11 cellular contexts compared by ENCODE assay signal in the genomic region with DNA sequence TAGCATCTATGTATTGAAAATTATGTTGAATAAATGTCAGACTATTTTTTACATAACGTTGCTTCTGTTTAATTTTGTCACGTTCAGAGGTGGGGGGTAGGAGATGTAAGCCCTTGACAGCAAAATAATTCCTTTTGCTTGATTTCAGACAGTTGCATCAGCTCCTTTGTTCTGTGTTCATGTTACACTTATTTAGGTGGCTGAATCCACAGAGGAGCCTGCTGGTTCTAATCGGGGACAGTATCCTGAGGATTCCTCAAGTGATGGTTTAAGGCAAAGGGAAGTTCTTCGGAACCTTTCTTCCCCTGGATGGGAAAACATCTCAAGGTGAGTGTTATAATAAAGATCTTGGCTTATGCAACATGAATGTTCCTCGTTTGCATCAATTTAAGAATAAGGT.
A peak's percentile ranks its signal among the peaks of the same experiment; 100 is the strongest.
DNase-seq lines count a peak whose midpoint lies in the region; ATAC-seq and TF ChIP-seq lines count a peak whose summit lies in the region.
"Had no signal": no experiment of that assay in that cellular context is flagged by ENCODE, and none has a peak within 500 bp of the region (broad histone marks: within the 10 kb centered on the region; RNA-seq: fewer than 3 reads in every experiment).

No MANE protein-coding gene starts in this region.

- H3K27me3 Mint-ChIP-seq in stimulated activated naive CD8-positive, alpha-beta T cell treated with anti-CD3 and anti-CD28 coated beads, Interleukin-15, Interleukin-2, amounts not matched to agents 100 ng/mL and 50 ng/mL, for 24 hours, result no peaks in the 10 kb centered on the region

- H3K4me3 ChIP-seq in RWPE2 (ENCODE audit: severe bottlenecking), result no peak overlapping the region

- peaks cover 73% of the 10 kb centered on the region for H3K4me1 Mint-ChIP-seq in stimulated activated naive CD8-positive, alpha-beta T cell treated with anti-CD3 and anti-CD28 coated beads, Interleukin-15, Interleukin-2, amounts not matched to agents 100 ng/mL and 50 ng/mL, for 24 hours (ENCODE audit: low read depth)

- H3K27me3 ChIP-seq in RWPE2 (ENCODE audit: insufficient read depth, poor library complexity, severe bottlenecking), result no peaks in the 10 kb centered on the region
- H3K27me3 ChIP-seq: suprapubic skin had no signal

- H3K4me3 Mint-ChIP-seq in stimulated activated naive CD8-positive, alpha-beta T cell treated with anti-CD3 and anti-CD28 coated beads, Interleukin-15, Interleukin-2, amounts not matched to agents 100 ng/mL and 50 ng/mL, for 24 hours, result peak overlapping the region; percentile 99

- H3K36me3 ChIP-seq in RWPE2 (ENCODE audit: low read depth), result peaks cover 91% of the 10 kb centered on the region

- H3K4me1 ChIP-seq in RWPE2 (ENCODE audit: insufficient read depth, poor library complexity, severe bottlenecking), result peaks cover 27% of the 10 kb centered on the region

- no peaks in the 10 kb centered on the region for H3K9me3 Mint-ChIP-seq in stimulated activated naive CD8-positive, alpha-beta T cell treated with anti-CD3 and anti-CD28 coated beads, Interleukin-15, Interleukin-2, amounts not matched to agents 100 ng/mL and 50 ng/mL, for 24 hours

- peak overlapping the region; percentile 71 for H3K27ac Mint-ChIP-seq in stimulated activated naive CD8-positive, alpha-beta T cell treated with anti-CD3 and anti-CD28 coated beads, Interleukin-15, Interleukin-2, amounts not matched to agents 100 ng/mL and 50 ng/mL, for 24 hours

- H3K27ac ChIP-seq in RWPE2 (ENCODE audit: poor library complexity, severe bottlenecking) (peak overlapping the region; percentile 71), epithelial cell of prostate (peak overlapping the region; percentile 83)
- H3K27ac ChIP-seq: suprapubic skin had no signal

- no peaks in the 10 kb centered on the region for H3K9me3 ChIP-seq in RWPE2 (ENCODE audit: severe bottlenecking)
- H3K9me3 ChIP-seq: suprapubic skin had no signal

- no peak for TF ChIP-seq CTCF in RWPE2 (IDR thresholded peaks at IDR 0.05; ENCODE audit: poor library complexity, severe bottlenecking)

- no peak for ATAC-seq in stimulated activated naive CD8-positive, alpha-beta T cell treated with anti-CD3 and anti-CD28 coated beads, Interleukin-15, Interleukin-2, amounts not matched to agents 100 U/mL and 50 U/mL, for 24 hours
- ATAC-seq in RWPE2 (ENCODE audit: low read depth) (no peak), HG02973 (IDR thresholded peaks at IDR 0.05; ENCODE audit: unreplicated experiment) (no peak)

- H3K36me3 Mint-ChIP-seq in stimulated activated naive CD8-positive, alpha-beta T cell treated with anti-CD3 and anti-CD28 coated beads, Interleukin-15, Interleukin-2, amounts not matched to agents 100 ng/mL and 50 ng/mL, for 24 hours (ENCODE audit: low read depth), result peaks cover 87% of the 10 kb centered on the region

- no peak for DNase-seq in stimulated activated naive CD8-positive, alpha-beta T cell treated with anti-CD3 and anti-CD28 coated beads, Interleukin-15, Interleukin-2, amounts not matched to agents 100 U/mL and 50 U/mL, for 24 hours
- DNase-seq in RWPE2 (ENCODE audit: low spot score) (no peak), epithelial cell of prostate (ENCODE audit: low read depth, low spot score) (no peak), AG08395 (ENCODE audit: low spot score) (no peak), NCI-H1436 treated with DMSO at 0.1 percent for 48 hours (lab: John Stamatoyannopoulos, UW) (no peak), NCI-H2081 (lab: John Stamatoyannopoulos, UW) (no peak)
- DNase-seq: activated gamma-delta T cell, KG1 had no signal
